In the genomic region with DNA sequence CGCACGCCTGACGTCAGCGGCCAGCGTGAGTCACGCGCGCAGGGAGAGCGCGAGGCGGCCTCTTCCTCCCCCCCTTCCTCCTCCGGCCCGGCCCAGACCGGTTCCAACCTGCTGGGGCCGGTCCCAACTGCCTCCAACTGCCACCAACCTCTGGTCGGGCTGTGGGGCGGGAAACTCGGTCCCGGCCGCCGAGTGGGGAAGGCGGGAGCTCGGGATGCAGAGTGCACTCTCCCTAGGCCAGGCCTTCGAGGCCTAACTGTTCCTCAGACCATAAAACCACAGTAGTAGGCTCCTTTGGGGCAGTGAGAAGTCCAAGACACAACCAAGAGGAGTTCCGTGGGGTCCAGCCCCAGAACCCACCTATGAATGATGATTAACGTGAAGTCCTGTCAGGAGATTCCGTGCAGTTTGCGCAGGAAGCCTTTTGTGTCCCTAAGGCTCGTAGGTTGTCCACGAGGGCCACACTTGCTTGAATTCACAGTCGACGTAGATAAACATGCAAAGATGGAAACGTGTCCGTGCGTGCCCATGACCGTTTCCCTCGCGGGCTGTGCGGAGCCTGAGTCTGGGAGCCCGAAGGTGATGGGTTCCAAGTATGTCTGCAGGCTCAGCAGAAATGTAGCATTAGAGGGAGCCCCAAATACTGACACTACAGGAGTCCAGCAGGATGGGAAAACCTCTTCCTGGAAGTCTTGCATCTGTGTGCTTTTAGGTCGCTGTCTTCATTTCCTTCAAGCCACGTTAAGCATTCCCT, we compare ENCODE assay signal across 8 cellular contexts. TPM values are rescaled to one million over a fixed set of nuclear protein-coding genes. Genes with fewer than 3 reads are reported as not detected.
A peak's percentile ranks its signal among the peaks of the same experiment; 100 is the strongest.
DNase-seq lines count a peak whose midpoint lies in the region; ATAC-seq and TF ChIP-seq lines count a peak whose summit lies in the region.

No MANE protein-coding gene starts in this region.

- peak overlapping the region; percentile 95 for H3K27ac ChIP-seq in endodermal cell (ENCODE audit: low read depth, low read length)

- H3K9me3 ChIP-seq in BE2C: no peaks in the 10 kb centered on the region
- H3K9me3 ChIP-seq in endodermal cell (ENCODE audit: control insufficient read depth, low read length): no peaks in the 10 kb centered on the region

- intact Hi-C loops in activated CD4-positive, alpha-beta memory T cell treated with anti-CD3 and anti-CD28 coated beads for 36 hours (cut with micrococcal nuclease): loop anchor here (2.0 to 10.0 kb wide), 5 partner anchors 48 to 490 kb away; a partner anchor contains a TSS

- POLR2A ChIA-PET in activated CD4-positive, alpha-beta memory T cell treated with anti-CD3 and anti-CD28 coated beads for 36 hours (lab: Charles Lee): interaction anchor here (0.5 to 4.7 kb wide), 11 partner anchors 9 to 286 kb away, joined by 3 to 57 read pairs (median 6); a partner anchor contains a TSS

- no peak for TF ChIP-seq CTCF in BE2C (IDR thresholded peaks at IDR 0.05; ENCODE audit: low read depth, low read length)
- no peak for TF ChIP-seq CTCF in endodermal cell (conservative IDR thresholded peaks at IDR 0.05)

- peaks cover 1% of the 10 kb centered on the region for H3K36me3 Mint-ChIP-seq in activated CD4-positive, alpha-beta memory T cell treated with anti-CD3 and anti-CD28 coated beads for 36 hours
- H3K36me3 Mint-ChIP-seq in endodermal cell (ENCODE audit: low read depth): peaks cover 9% of the 10 kb centered on the region

- no peaks in the 10 kb centered on the region for H3K9me3 Mint-ChIP-seq in activated CD4-positive, alpha-beta memory T cell treated with anti-CD3 and anti-CD28 coated beads for 36 hours
- no peaks in the 10 kb centered on the region for H3K9me3 Mint-ChIP-seq in endodermal cell

- H3K4me1 ChIP-seq in BE2C (peaks cover 9% of the 10 kb centered on the region), endodermal cell (ENCODE audit: control insufficient read depth, insufficient read depth, low read length) (peaks cover 4% of the 10 kb centered on the region)

- peak overlapping the region; percentile 98 for H3K27ac Mint-ChIP-seq in activated CD4-positive, alpha-beta memory T cell treated with anti-CD3 and anti-CD28 coated beads for 36 hours
- peak overlapping the region; percentile 98 for H3K27ac Mint-ChIP-seq in endodermal cell

- ATAC-seq in GM19023 (IDR thresholded peaks at IDR 0.05; ENCODE audit: unreplicated experiment) (peak; percentile 70), HG03196 (IDR thresholded peaks at IDR 0.05; ENCODE audit: unreplicated experiment) (peak; percentile 50)

- CTCF ChIA-PET in activated CD4-positive, alpha-beta memory T cell treated with anti-CD3 and anti-CD28 coated beads for 36 hours (lab: Charles Lee): interaction anchor here (0.8 to 2.7 kb wide), 8 partner anchors 9 to 71 kb away, joined by 4 to 15 read pairs (median 6); a partner anchor contains a TSS

- WGBS in endodermal cell (ENCODE audit: insufficient coverage in 1 of 2, insufficient read length in 1 of 2), 2 experiments: 6 to 23% methylated on average over 16 to 42 of the region's 42 CpGs

- H3K4me3 ChIP-seq in BE2C (ENCODE audit: low read depth, low read length) (peak overlapping the region; percentile 79), endodermal cell (ENCODE audit: low read length) (peak overlapping the region; percentile 90)

- H3K36me3 ChIP-seq in BE2C (peaks cover 16% of the 10 kb centered on the region), endodermal cell (ENCODE audit: control insufficient read depth, insufficient read depth, low read length) (no peaks in the 10 kb centered on the region)

- peak overlapping the region; percentile 99 for H3K9ac ChIP-seq in endodermal cell (ENCODE audit: extremely low read depth, low read length, poor library complexity, severe bottlenecking)

- DNase-seq in BE2C (peak; percentile 89), NCI-H524 treated with DMSO at 0.1 percent for 48 hours (lab: John Stamatoyannopoulos, UW) (peak; percentile 85), endodermal cell (no peak), midbrain (lab: John Stamatoyannopoulos, UW) (peak; percentile 93)
- DNase-seq in activated CD4-positive, alpha-beta memory T cell treated with anti-CD3 and anti-CD28 coated beads for 36 hours: peak; percentile 96
- DNase-seq in stimulated activated CD8-positive, alpha-beta memory T cell treated with anti-CD3 and anti-CD28 coated beads, Interleukin-15, amount 100 ng/mL, for 4 hours (ENCODE audit: low read depth in 2 of 2): peak; percentile 77 to 83

- H3K27me3 ChIP-seq in BE2C: no peaks in the 10 kb centered on the region
- no peaks in the 10 kb centered on the region for H3K27me3 ChIP-seq in endodermal cell (ENCODE audit: control insufficient read depth, insufficient read depth, low read length, poor library complexity, severe bottlenecking)

- peak overlapping the region; percentile 90 for H3K4me3 Mint-ChIP-seq in activated CD4-positive, alpha-beta memory T cell treated with anti-CD3 and anti-CD28 coated beads for 36 hours
- H3K4me3 Mint-ChIP-seq in endodermal cell: peak overlapping the region; percentile 78

- H3K27me3 Mint-ChIP-seq in activated CD4-positive, alpha-beta memory T cell treated with anti-CD3 and anti-CD28 coated beads for 36 hours: no peaks in the 10 kb centered on the region
- no peaks in the 10 kb centered on the region for H3K27me3 Mint-ChIP-seq in endodermal cell (ENCODE audit: insufficient read depth)

- peaks cover 31% of the 10 kb centered on the region for H3K4me1 Mint-ChIP-seq in activated CD4-positive, alpha-beta memory T cell treated with anti-CD3 and anti-CD28 coated beads for 36 hours (ENCODE audit: low read depth)
- H3K4me1 Mint-ChIP-seq in endodermal cell: peaks cover 29% of the 10 kb centered on the region

RNA-seq across cellular contexts. Expression of a gene that starts 0.6 kb away (rescaled TPM):
- 27.3 TPM for polyA plus RNA-seq in BE2C (2012; ENCODE audit: insufficient read depth, insufficient read length, low read depth)
- total RNA-seq in activated CD4-positive, alpha-beta memory T cell treated with anti-CD3 and anti-CD28 coated beads for 36 hours: 10 to 100 TPM; 21.8 to 24.7 TPM
- 10 to 100 TPM; 38.0 to 39.0 TPM for total RNA-seq in endodermal cell
- 40.1 TPM for polyA plus RNA-seq in endodermal cell (2013, experiment 1 of 2)
- polyA plus RNA-seq in endodermal cell (2013, experiment 2 of 2): 37.5 TPM

RNA-seq across cellular contexts. Expression of a gene that starts 20.2 kb away (rescaled TPM):
- 20.7 TPM for polyA plus RNA-seq in BE2C (2012; ENCODE audit: insufficient read depth, insufficient read length, low read depth)
- total RNA-seq in activated CD4-positive, alpha-beta memory T cell treated with anti-CD3 and anti-CD28 coated beads for 36 hours: 10 to 100 TPM; 69.3 to 69.7 TPM
- total RNA-seq in endodermal cell: 10 to 100 TPM; 26.7 to 33.2 TPM
- polyA plus RNA-seq in endodermal cell (2013, experiment 1 of 2): 25.1 TPM
- polyA plus RNA-seq in endodermal cell (2013, experiment 2 of 2): 22.8 TPM

RNA-seq across cellular contexts. Expression of a gene that starts 59.0 kb away (rescaled TPM):
- 23.0 TPM for polyA plus RNA-seq in BE2C (2012; ENCODE audit: insufficient read depth, insufficient read length, low read depth)
- 100 to 1,000 TPM; 135 to 139 TPM for total RNA-seq in activated CD4-positive, alpha-beta memory T cell treated with anti-CD3 and anti-CD28 coated beads for 36 hours
- total RNA-seq in endodermal cell: 1 to 10 TPM; 6.3 to 6.4 TPM
- 1.1 TPM for polyA plus RNA-seq in endodermal cell (2013, experiment 1 of 2)
- polyA plus RNA-seq in endodermal cell (2013, experiment 2 of 2): 2.6 TPM

Comparison
In these comparisons a context has a peak if more than half of its experiments do, and no peak if none do; other contexts are left out.
1. RNA of a gene that starts 59.0 kb away (total RNA-seq): 135 to 139 TPM in activated CD4-positive, alpha-beta memory T cell treated with anti-CD3 and anti-CD28 coated beads for 36 hours; 6.3 to 6.4 TPM in endodermal cell; every median in the first group is over 10 times any median in the second.